In the genomic region with DNA sequence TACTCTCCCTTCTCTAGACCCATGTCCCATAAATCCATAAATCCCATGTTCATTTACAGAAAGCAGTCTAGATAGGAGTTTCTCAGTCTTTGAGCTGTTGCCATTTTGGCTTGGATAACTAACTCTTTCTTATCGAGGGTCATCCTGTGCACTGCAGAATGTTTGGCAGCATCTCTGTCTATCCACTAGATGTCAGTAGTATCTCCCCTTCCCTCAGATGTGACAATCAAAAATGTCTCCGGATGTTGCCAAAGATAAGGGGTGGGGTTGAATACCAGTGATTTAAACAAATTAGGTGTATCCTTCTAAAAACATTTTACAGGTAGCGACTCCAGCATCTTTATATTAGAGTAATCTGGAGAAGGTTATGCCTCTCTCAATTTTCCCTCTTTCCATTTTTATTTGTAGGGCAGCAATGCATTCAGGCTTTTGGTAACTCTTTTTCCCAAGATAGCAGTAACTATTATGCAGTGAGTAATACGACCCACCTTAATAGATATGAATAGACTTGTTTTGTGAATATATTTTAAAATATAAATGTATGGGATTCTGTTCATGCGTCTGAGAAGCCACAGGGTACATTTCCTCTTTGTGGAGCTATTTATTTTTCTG, we compare ENCODE assay signal across 9 cellular contexts.
DNase-seq lines count a peak whose midpoint lies in the region; ATAC-seq and TF ChIP-seq lines count a peak whose summit lies in the region.
"Had no signal": no experiment of that assay in that cellular context is flagged by ENCODE, and none has a peak within 500 bp of the region (broad histone marks: within the 10 kb centered on the region; RNA-seq: fewer than 3 reads in every experiment).

No MANE protein-coding gene starts in this region.

- H3K27me3 Mint-ChIP-seq in Calu3 (ENCODE audit: unreplicated experiment) = no peaks in the 10 kb centered on the region
- H3K27me3 Mint-ChIP-seq in progenitor cell of endocrine pancreas = no peaks in the 10 kb centered on the region
- H3K27me3 Mint-ChIP-seq in activated CD4-positive, alpha-beta memory T cell treated with anti-CD3 and anti-CD28 coated beads for 36 hours = no peaks in the 10 kb centered on the region

- H3K27me3 ChIP-seq in dorsolateral prefrontal cortex = no peaks in the 10 kb centered on the region

- no peaks in the 10 kb centered on the region for H3K36me3 Mint-ChIP-seq in Calu3 (ENCODE audit: insufficient read depth, unreplicated experiment)
- H3K36me3 Mint-ChIP-seq in progenitor cell of endocrine pancreas (ENCODE audit: insufficient read depth) = peaks cover 1% of the 10 kb centered on the region
- H3K36me3 Mint-ChIP-seq in activated CD4-positive, alpha-beta memory T cell treated with anti-CD3 and anti-CD28 coated beads for 36 hours = no peaks in the 10 kb centered on the region

- H3K27ac Mint-ChIP-seq in Calu3 (ENCODE audit: unreplicated experiment) (no peak overlapping the region), progenitor cell of endocrine pancreas (no peak overlapping the region)
- no peak overlapping the region for H3K27ac Mint-ChIP-seq in activated CD4-positive, alpha-beta memory T cell treated with anti-CD3 and anti-CD28 coated beads for 36 hours

- TF ChIP-seq CTCF in Calu3 (IDR thresholded peaks at IDR 0.05; ENCODE audit: unreplicated experiment) (peak; percentile 26), dorsolateral prefrontal cortex (IDR thresholded peaks at IDR 0.05 in 54 of 56, conservative IDR thresholded peaks at IDR 0.05 in 2 of 56; ENCODE audit: low read depth in 1 of 56, partially characterized antibody in 56 of 56) (peak in 55 of 56 donors; percentile 22 to 65 (median 49)), progenitor cell of endocrine pancreas (IDR thresholded peaks at IDR 0.05; ENCODE audit: unreplicated experiment) (peak; percentile 48)

- BruUV-seq in Calu3 (replicated peaks; lab: Mats Ljungman, UMichigan) = no TSS peak

- H3K4me1 Mint-ChIP-seq in Calu3 (ENCODE audit: low read depth, unreplicated experiment) (no peaks in the 10 kb centered on the region), progenitor cell of endocrine pancreas (ENCODE audit: low read depth) (peaks cover 6% of the 10 kb centered on the region)
- H3K4me1 Mint-ChIP-seq in activated CD4-positive, alpha-beta memory T cell treated with anti-CD3 and anti-CD28 coated beads for 36 hours (ENCODE audit: low read depth) = no peaks in the 10 kb centered on the region

- H3K4me3 Mint-ChIP-seq in Calu3 (ENCODE audit: low read depth, unreplicated experiment) = no peak overlapping the region
- no peak overlapping the region for H3K4me3 Mint-ChIP-seq in progenitor cell of endocrine pancreas (ENCODE audit: low read depth)
- no peak overlapping the region for H3K4me3 Mint-ChIP-seq in activated CD4-positive, alpha-beta memory T cell treated with anti-CD3 and anti-CD28 coated beads for 36 hours

- intact Hi-C loops in Calu3 (cut with micrococcal nuclease; ENCODE audit: unreplicated experiment) (no loop called here), dorsolateral prefrontal cortex (cut with DNase I) (no loop called here)
- intact Hi-C loops in activated CD4-positive, alpha-beta memory T cell treated with anti-CD3 and anti-CD28 coated beads for 36 hours (cut with micrococcal nuclease) = no loop called here

- H3K27ac ChIP-seq in dorsolateral prefrontal cortex = no peak overlapping the region

- POLR2A ChIA-PET in activated CD4-positive, alpha-beta memory T cell treated with anti-CD3 and anti-CD28 coated beads for 36 hours (lab: Charles Lee) = no interaction called here

- ATAC-seq in GM19455 (IDR thresholded peaks at IDR 0.05; ENCODE audit: unreplicated experiment) (peak; percentile 72), HG03469 (IDR thresholded peaks at IDR 0.05; ENCODE audit: unreplicated experiment) (peak; percentile 87)

- no peak overlapping the region for H3K4me3 ChIP-seq in dorsolateral prefrontal cortex
- H3K4me3 ChIP-seq: lung had no signal

- CTCF ChIA-PET in Calu3 (lab: Charles Lee) = no interaction called here
- CTCF ChIA-PET in activated CD4-positive, alpha-beta memory T cell treated with anti-CD3 and anti-CD28 coated beads for 36 hours (lab: Charles Lee) = interaction anchor here (0.7 to 1.9 kb wide), 4 partner anchors 12 to 65 kb away, joined by 3 to 4 read pairs (median 3); no protein-coding TSS in a partner anchor

- H3K9me3 Mint-ChIP-seq in Calu3 (ENCODE audit: low read depth, unreplicated experiment) (no peaks in the 10 kb centered on the region), progenitor cell of endocrine pancreas (ENCODE audit: low read depth) (peaks cover 6% of the 10 kb centered on the region)
- peaks cover 6% of the 10 kb centered on the region for H3K9me3 Mint-ChIP-seq in activated CD4-positive, alpha-beta memory T cell treated with anti-CD3 and anti-CD28 coated beads for 36 hours

- DNase-seq in Calu3 (peak; percentile 3), NCI-H82 treated with DMSO at 0.1 percent for 48 hours (lab: John Stamatoyannopoulos, UW; ENCODE audit: unreplicated experiment) (peak; percentile 63), dorsolateral prefrontal cortex (peak in 1 of 10 donors; percentile 7), progenitor cell of endocrine pancreas (ENCODE audit: low spot score, unreplicated experiment) (no peak), activated gamma-delta T cell (lab: John Stamatoyannopoulos, UW) (no peak)
- no peak for DNase-seq in activated CD4-positive, alpha-beta memory T cell treated with anti-CD3 and anti-CD28 coated beads for 36 hours

Comparison
In these comparisons a context has a peak if more than half of its experiments do, and no peak if none do; other contexts are left out.
1. DNase-seq: peak in Calu3 (single experiment) and NCI-H82 treated with DMSO at 0.1 percent for 48 hours (single experiment); none in progenitor cell of endocrine pancreas (single experiment), activated gamma-delta T cell (single experiment) and activated CD4-positive, alpha-beta memory T cell treated with anti-CD3 and anti-CD28 coated beads for 36 hours (single experiment).
2. Peak in every context shown above with its lines, with median percentiles within 50 percentile points of each other: CTCF ChIP-seq.